ENCODE assay signal across 26 cellular contexts in genomic region chr11:115112779-115113178, GRCh38.
A peak's percentile ranks its signal among the peaks of the same experiment; 100 is the strongest.
DNase-seq lines count a peak whose midpoint lies in the region.
"Had no signal": no experiment of that assay in that cellular context is flagged by ENCODE, and none has a peak within 500 bp of the region (broad histone marks: within the 10 kb centered on the region; RNA-seq: fewer than 3 reads in every experiment).

No MANE protein-coding gene starts in this region.

- H3K27me3 ChIP-seq in effector memory CD4-positive, alpha-beta T cell (replicated peaks; ENCODE audit: control insufficient read depth, insufficient read depth, low read length, poor library complexity, severe bottlenecking): no peaks in the 10 kb centered on the region
- H3K27me3 ChIP-seq: left lung, neutrophil, testis had no signal

- H3K27ac ChIP-seq in effector memory CD4-positive, alpha-beta T cell (ENCODE audit: insufficient read depth, low read length, poor library complexity, severe bottlenecking): no peak overlapping the region
- H3K27ac ChIP-seq: C4-2B, GM23248, left lung, neutrophil, testis, WERI-Rb-1 had no signal

- H3K4me1 ChIP-seq in effector memory CD4-positive, alpha-beta T cell (ENCODE audit: control insufficient read depth, insufficient read depth, low read length, poor library complexity, severe bottlenecking): no peaks in the 10 kb centered on the region
- H3K4me1 ChIP-seq: left lung, testis had no signal

- no peak overlapping the region for H3K4me3 ChIP-seq in effector memory CD4-positive, alpha-beta T cell (ENCODE audit: insufficient read depth, low read depth, low read length, poor library complexity, severe bottlenecking)
- H3K4me3 ChIP-seq: GM23248, left lung, testis had no signal

- peak; percentile 29 for DNase-seq in NCI-H1105 treated with DMSO at 0.1 percent for 48 hours (lab: John Stamatoyannopoulos, UW)
- DNase-seq in NCI-H1105 (lab: John Stamatoyannopoulos, UW): no peak
- DNase-seq in NCI-H2227 (lab: John Stamatoyannopoulos, UW; ENCODE audit: unreplicated experiment): peak; percentile 32
- peak; percentile 63 for DNase-seq in ecto neural progenitor cell (ENCODE audit: low spot score)
- DNase-seq in stimulated activated CD4-positive, alpha-beta T cell treated with anti-CD3 and anti-CD28 coated beads, Interleukin-15, amount 100 ng/mL, for 24 hours: no peak
- no peak for DNase-seq in effector memory CD4-positive, alpha-beta T cell
- no peak for DNase-seq in globus pallidus (ENCODE audit: low spot score)
- DNase-seq in activated gamma-delta T cell treated with Interleukin-2 at 50 U/mL for 16 hours: no peak
- DNase-seq: activated CD4-positive, alpha-beta T cell treated with anti-CD3 and anti-CD28 coated beads for 48 hours; activated CD8-positive, alpha-beta memory T cell treated with anti-CD3 and anti-CD28 coated beads for 24 hours; activated T-cell treated with anti-CD3 and anti-CD28 coated beads for 4 hours; COR-L47; effector CD8-positive, alpha-beta T cell; erythroblast; GM23248; Kasumi-1; left lung; mesenchymal stem cell; NCI-H2029 treated with DMSO at 0.1 percent for 48 hours; posterior cingulate gyrus; right cardiac atrium; stimulated activated CD8-positive, alpha-beta memory T cell treated with anti-CD3 and anti-CD28 coated beads, Interleukin-4, amount 100 ng/mL, for 48 hours; testis; WERI-Rb-1 had no signal

- H3K9me3 ChIP-seq in effector memory CD4-positive, alpha-beta T cell (ENCODE audit: control insufficient read depth, low read length): no peaks in the 10 kb centered on the region
- H3K9me3 ChIP-seq: left lung, neutrophil, testis had no signal

- no peaks in the 10 kb centered on the region for H3K36me3 ChIP-seq in effector memory CD4-positive, alpha-beta T cell (ENCODE audit: control insufficient read depth, insufficient read depth, low read length)
- H3K36me3 ChIP-seq: left lung, neutrophil, WERI-Rb-1 had no signal

Comparison
In these comparisons a context has a peak if more than half of its experiments do, and no peak if none do; other contexts are left out.
1. DNase-seq: peak in NCI-H1105 treated with DMSO at 0.1 percent for 48 hours (single experiment), NCI-H2227 (single experiment) and ecto neural progenitor cell (single experiment); none in NCI-H1105 (single experiment), stimulated activated CD4-positive, alpha-beta T cell treated with anti-CD3 and anti-CD28 coated beads, Interleukin-15, amount 100 ng/mL, for 24 hours (single experiment), effector memory CD4-positive, alpha-beta T cell (0 of 3), globus pallidus (single experiment) and activated gamma-delta T cell treated with Interleukin-2 at 50 U/mL for 16 hours (single experiment).